13 cellular contexts compared by ENCODE assay signal in genomic region chr5:159156426-159156835, GRCh38. TPM values are rescaled to one million over a fixed set of nuclear protein-coding genes. Genes with fewer than 3 reads are reported as not detected.
DNase-seq lines count a peak whose midpoint lies in the region; ATAC-seq, FAIRE-seq and TF ChIP-seq lines count a peak whose summit lies in the region.
"Had no signal": no experiment of that assay in that cellular context is flagged by ENCODE, and none has a peak within 500 bp of the region (broad histone marks: within the 10 kb centered on the region; RNA-seq: fewer than 3 reads in every experiment).

No MANE protein-coding gene starts in this region.

- H3K27ac ChIP-seq in right atrium auricular region (no peak overlapping the region), GM12878 (ENCODE audit: control insufficient read depth, insufficient read depth) (no peak overlapping the region), thymus (ENCODE audit: low read depth) (peak overlapping the region; percentile 25)

- no peak for TF ChIP-seq POLR2A in GM12878 (IDR thresholded peaks at IDR 0.05; ENCODE audit: low read depth, low read length)

- H4K20me1 ChIP-seq in GM12878 (ENCODE audit: control insufficient read depth, insufficient read depth): peaks cover 6% of the 10 kb centered on the region; the same call in 1 of the 2 replicates

- no peaks in the 10 kb centered on the region for H3K9me3 Mint-ChIP-seq in chondrocyte (ENCODE audit: low read depth)

- H3K27ac Mint-ChIP-seq in chondrocyte (ENCODE audit: unreplicated experiment): no peak overlapping the region

- no peaks in the 10 kb centered on the region for H3K27me3 Mint-ChIP-seq in chondrocyte (ENCODE audit: low read depth)

- H3K79me2 ChIP-seq in GM12878 (ENCODE audit: control insufficient read depth, insufficient read depth, low read length): no peaks in the 10 kb centered on the region

- no peak overlapping the region for H3K4me3 Mint-ChIP-seq in chondrocyte (ENCODE audit: unreplicated experiment)

- POLR2A ChIA-PET in GM12878 (lab: Charles Lee): no interaction called here

- TF ChIP-seq CTCF in right atrium auricular region (IDR thresholded peaks at IDR 0.05): no peak
- no peak for TF ChIP-seq CTCF in GM12878 (IDR thresholded peaks at IDR 0.05 in 2 of 3, conservative IDR thresholded peaks at IDR 0.05 in 1 of 3; ENCODE audit: control insufficient read depth in 2 of 3, extremely low read depth in 1 of 3, insufficient read depth in 1 of 3, low read depth in 3 of 3, low read length in 3 of 3)
- no peak for TF ChIP-seq CTCF in chondrocyte (IDR thresholded peaks at IDR 0.05)

- DNase-seq in left cardiac atrium: no peak
- no peak for DNase-seq in right atrium auricular region (ENCODE audit: low spot score)
- no peak for DNase-seq in GM12878 (ENCODE audit: low read depth, low spot score)
- no peak for DNase-seq in NCI-H82 treated with DMSO at 0.1 percent for 48 hours (lab: John Stamatoyannopoulos, UW; ENCODE audit: unreplicated experiment)
- DNase-seq in chondrocyte (ENCODE audit: low spot score): no peak
- DNase-seq: activated effector memory CD4-positive, alpha-beta T cell treated with Interleukin-2 at 50 U/mL for 16 hours; kidney had no signal

- RAD21 ChIA-PET in GM12878 (lab: Charles Lee; ENCODE audit: unreplicated experiment): interaction anchor here (0.9 to 5.8 kb wide), 31 partner anchors 10 to 1207 kb away, joined by 3 to 112 read pairs (median 5); no protein-coding TSS in a partner anchor

- no peak for FAIRE-seq in GM12878 (lab: Jason Lieb, UNC)
- FAIRE-seq: kidney had no signal

- H3K4me3 ChIP-seq in right atrium auricular region (no peak overlapping the region), GM12878 (no peak overlapping the region), thymus (ENCODE audit: low read length) (no peak overlapping the region)

- H3K36me3 ChIP-seq in right atrium auricular region (peaks cover 38% of the 10 kb centered on the region), GM12878 (ENCODE audit: control insufficient read depth in 2 of 2, insufficient read depth in 2 of 2, low read length in 1 of 2) (peaks cover 3 to 20% of the 10 kb centered on the region in 2 experiments; a peak in 3 of 4 replicates), thymus (ENCODE audit: control insufficient read depth, insufficient read depth) (peaks cover 23% of the 10 kb centered on the region)

- no peak for TF ChIP-seq EP300 in GM12878 (IDR thresholded peaks at IDR 0.05; ENCODE audit: borderline replicate concordance in 1 of 2, control insufficient read depth in 1 of 2, low read depth in 2 of 2, low read length in 2 of 2)

- H3K27me3 ChIP-seq in right atrium auricular region: no peaks in the 10 kb centered on the region
- H3K27me3 ChIP-seq in GM12878 (replicated peaks in 1 of 2; ENCODE audit: control insufficient read depth in 2 of 2, insufficient read depth in 2 of 2, low read length in 1 of 2): no peaks in the 10 kb centered on the region
- H3K27me3 ChIP-seq in thymus (ENCODE audit: control insufficient read depth, insufficient read depth): no peaks in the 10 kb centered on the region
- H3K27me3 ChIP-seq: BE2C, foreskin keratinocyte had no signal

- no peak overlapping the region for H2AFZ ChIP-seq in GM12878 (ENCODE audit: control insufficient read depth, low read depth, low read length)

- 52% methylated on average over 4 of the region's 4 CpGs for WGBS in GM12878 (ENCODE audit: insufficient coverage, insufficient replicate concordance, low lambda C conversion rate, missing lambda C conversion rate)
- WGBS in thymus: 44% methylated on average over 4 of the region's 4 CpGs

- intact Hi-C loops in left cardiac atrium (cut with DNase I): loop anchor here (2.0 to 10.0 kb wide), 3 partner anchors 48 to 158 kb away; partner anchors contain the start of genes RNF145 (in 1 of the 2) and UBLCP1 (in 1 of the 2)
- intact Hi-C loops in GM12878 (cut with micrococcal nuclease; ENCODE audit: unreplicated experiment): loop anchor here (1.0 to 5.0 kb wide), 5 partner anchors 50 to 811 kb away; partner anchors contain the start of genes IL12B and UBLCP1

- SMC1A ChIA-PET in GM12878 (lab: Charles Lee; ENCODE audit: uncharacterized antibody, unreplicated experiment): interaction anchor here (0.6 to 6.4 kb wide), 43 partner anchors 11 to 1740 kb away, joined by 3 to 131 read pairs (median 4); no protein-coding TSS in a partner anchor

- in situ Hi-C loops in GM12878 (cut with MboI): loop anchor here (5.0 to 10.0 kb wide), 2 partner anchors 161 to 828 kb away; no protein-coding TSS in a partner anchor

- peaks cover 10% of the 10 kb centered on the region for H3K36me3 Mint-ChIP-seq in chondrocyte (ENCODE audit: low read depth)

- peaks cover 4% of the 10 kb centered on the region for H3K4me1 Mint-ChIP-seq in chondrocyte (ENCODE audit: low read depth)

- BruUV-seq in GM12878 (replicated peaks; lab: Mats Ljungman, UMichigan): no TSS peak

- TF ChIP-seq RAD21 in GM12878 (IDR thresholded peaks at IDR 0.05; ENCODE audit: insufficient read depth, low read depth, low read length): no peak

- H3K9ac ChIP-seq in GM12878 (ENCODE audit: control insufficient read depth, insufficient read depth, low read length): no peak overlapping the region

- ATAC-seq in left cardiac atrium: peak; percentile 32 to 38
- ATAC-seq in HG03378 (IDR thresholded peaks at IDR 0.05; ENCODE audit: unreplicated experiment): peak; percentile 13
- ATAC-seq in GM12878: peak; percentile 53
- ATAC-seq in HG02588 (IDR thresholded peaks at IDR 0.05; ENCODE audit: unreplicated experiment): no peak

- no peak overlapping the region for H3K4me2 ChIP-seq in GM12878 (ENCODE audit: control insufficient read depth, insufficient read depth)

- CTCF ChIA-PET in GM12878 (lab: Yijun Ruan, JAX): interaction anchor here (0.7 to 6.2 kb wide), 63 partner anchors 9 to 1801 kb away, joined by 3 to 216 read pairs (median 5); partner anchors contain the start of genes IL12B and UBLCP1

- no peaks in the 10 kb centered on the region for H3K4me1 ChIP-seq in right atrium auricular region
- H3K4me1 ChIP-seq in GM12878 (ENCODE audit: control insufficient read depth, insufficient read depth, low read length): peaks cover 7% of the 10 kb centered on the region
- H3K4me1 ChIP-seq in thymus (ENCODE audit: control insufficient read depth, insufficient read depth, low read length): no peaks in the 10 kb centered on the region
- H3K4me1 ChIP-seq: BE2C, foreskin keratinocyte had no signal

- no peaks in the 10 kb centered on the region for H3K9me3 ChIP-seq in right atrium auricular region
- H3K9me3 ChIP-seq in GM12878 (replicated peaks; ENCODE audit: control insufficient read depth, insufficient read depth, low read length): no peaks in the 10 kb centered on the region
- no peaks in the 10 kb centered on the region for H3K9me3 ChIP-seq in thymus (ENCODE audit: control insufficient read depth)
- H3K9me3 ChIP-seq: BE2C had no signal

TF ChIP-seq in GM12878, 131 proteins besides CTCF, POLR2A, EP300 and RAD21 (continues in another document):
- TF ChIP-seq RUNX3 (IDR thresholded peaks at IDR 0.05; ENCODE audit: low read length) (peak; percentile 60; the same call in 1 of the 2 replicates), TCF12 (IDR thresholded peaks at IDR 0.05; ENCODE audit: low read depth, low read length) (no peak), SP1 (IDR thresholded peaks at IDR 0.05; ENCODE audit: low read depth, low read length) (no peak), CHD2 (IDR thresholded peaks at IDR 0.05; ENCODE audit: borderline replicate concordance, low read depth, low read length) (no peak), SRF (IDR thresholded peaks at IDR 0.05; ENCODE audit: low read depth in 2 of 2, low read length in 2 of 2) (peak; percentile 80 to 93)

RNA-seq across cellular contexts. Expression of gene RNF145, which starts 52.9 kb away (rescaled TPM):
- total RNA-seq in left cardiac atrium: 10 to 100 TPM; 28.3 to 30.4 TPM
- 10 to 100 TPM; 18.1 to 29.9 TPM for total RNA-seq in right atrium auricular region
- total RNA-seq in GM12878 (2013; cell fraction: nucleolus; rRNA removed): 94.8 and 97.9 TPM in 2 replicates
- total RNA-seq in GM12878 (2014; rRNA removed): 46.6 and 54.6 TPM in 2 replicates
- 29.7 and 29.9 TPM in 2 replicates for total RNA-seq in GM12878 (2014; rRNA removed; fragmentation: Illumina TruSeq; extraction: Trizol)
- 49.2 and 50.9 TPM in 2 replicates for total RNA-seq in GM12878 (2021)
- polyA plus RNA-seq in GM12878 (2011; ENCODE audit: low read depth): 16.6 TPM
- polyA plus RNA-seq in GM12878 (2011; rRNA removed): 56.1 and 64.4 TPM in 2 replicates
- polyA plus RNA-seq in GM12878 (2011; cell fraction: cytosol; rRNA removed): 22.2 and 34.5 TPM in 2 replicates
- 47.3 and 49.5 TPM in 2 replicates for polyA plus RNA-seq in GM12878 (2011; cell fraction: nucleus; rRNA removed)
- 20.8 and 36.3 TPM in 2 replicates for polyA plus RNA-seq in GM12878 (2012)
- 58.1 and 75.0 TPM in 2 replicates for polyA plus RNA-seq in GM12878 (2014; fragmentation: Illumina TruSeq; extraction: Trizol)
- polyA plus RNA-seq in GM12878 (2014; fragmentation: Nextera tagmentation; extraction: Ambion mirVana): 10 to 100 TPM; 18.6 to 25.2 TPM
- 46.4 and 51.0 TPM in 2 replicates for polyA plus RNA-seq in GM12878 (2014; rRNA removed)
- polyA plus RNA-seq in GM12878 (2016; fragmentation: Nextera tagmentation; extraction: Ambion mirVana): 10 to 100 TPM in 1 of 2 experiments, 1 to 10 TPM in 1; 9.7 to 11.5 TPM
- 47.9 and 53.5 TPM in 2 replicates for polyA minus RNA-seq in GM12878 (2011; rRNA and poly(A)+ RNA removed)
- polyA minus RNA-seq in GM12878 (2011; cell fraction: cytosol; rRNA and poly(A)+ RNA removed): 17.3 and 17.9 TPM in 2 replicates
- 24.9 and 30.2 TPM in 2 replicates for polyA minus RNA-seq in GM12878 (2011; cell fraction: nucleus; rRNA and poly(A)+ RNA removed)
- 60.6 TPM for polyA plus RNA-seq in thymus
- total RNA-seq in chondrocyte: 79.0 to 83.9 TPM (median 82.5 TPM) in 3 replicates

RNA-seq across cellular contexts. Expression of gene EBF1, which starts 56.7 kb away (rescaled TPM):
- total RNA-seq in left cardiac atrium (10 to 100 TPM; 19.3 to 28.1 TPM), right atrium auricular region (10 to 100 TPM in 1 of 2 donors, 1 to 10 TPM in 1; 8.2 to 13.9 TPM), GM12878 (2014; rRNA removed) (4.2 and 4.8 TPM in 2 replicates), GM12878 (2014; rRNA removed; fragmentation: Illumina TruSeq; extraction: Trizol) (6.5 TPM in 2 replicates), GM12878 (2021) (18.6 and 19.0 TPM in 2 replicates), chondrocyte (60.9 to 71.5 TPM (median 67.9 TPM) in 3 replicates)
- total RNA-seq in GM12878 (2013; cell fraction: nucleolus; rRNA removed): 128 and 147 TPM in 2 replicates
- polyA plus RNA-seq in GM12878 (2011; ENCODE audit: low read depth): 2.0 TPM
- polyA plus RNA-seq in GM12878 (2011; rRNA removed) (14.3 and 23.8 TPM in 2 replicates), GM12878 (2014; fragmentation: Illumina TruSeq; extraction: Trizol) (6.1 and 6.5 TPM in 2 replicates), GM12878 (2014; fragmentation: Nextera tagmentation; extraction: Ambion mirVana) (1 to 10 TPM; 5.6 to 7.5 TPM), GM12878 (2014; rRNA removed) (3.3 and 3.5 TPM in 2 replicates), GM12878 (2016; fragmentation: Nextera tagmentation; extraction: Ambion mirVana) (10 to 100 TPM; 10.2 to 16.0 TPM), thymus (6.1 TPM)
- polyA plus RNA-seq in GM12878 (2011; cell fraction: cytosol; rRNA removed): 13.7 and 18.6 TPM in 2 replicates
- 32.5 and 40.8 TPM in 2 replicates for polyA plus RNA-seq in GM12878 (2011; cell fraction: nucleus; rRNA removed)
- 5.2 and 5.7 TPM in 2 replicates for polyA plus RNA-seq in GM12878 (2012)
- polyA minus RNA-seq in GM12878 (2011; rRNA and poly(A)+ RNA removed): 90.8 and 96.0 TPM in 2 replicates
- polyA minus RNA-seq in GM12878 (2011; cell fraction: cytosol; rRNA and poly(A)+ RNA removed): 18.4 and 27.9 TPM in 2 replicates
- 54.5 and 82.3 TPM in 2 replicates for polyA minus RNA-seq in GM12878 (2011; cell fraction: nucleus; rRNA and poly(A)+ RNA removed)
- total RNA-seq: foreskin keratinocyte, RPMI7951 had no signal
- polyA plus RNA-seq: foreskin keratinocyte had no signal
